In the genomic region with DNA sequence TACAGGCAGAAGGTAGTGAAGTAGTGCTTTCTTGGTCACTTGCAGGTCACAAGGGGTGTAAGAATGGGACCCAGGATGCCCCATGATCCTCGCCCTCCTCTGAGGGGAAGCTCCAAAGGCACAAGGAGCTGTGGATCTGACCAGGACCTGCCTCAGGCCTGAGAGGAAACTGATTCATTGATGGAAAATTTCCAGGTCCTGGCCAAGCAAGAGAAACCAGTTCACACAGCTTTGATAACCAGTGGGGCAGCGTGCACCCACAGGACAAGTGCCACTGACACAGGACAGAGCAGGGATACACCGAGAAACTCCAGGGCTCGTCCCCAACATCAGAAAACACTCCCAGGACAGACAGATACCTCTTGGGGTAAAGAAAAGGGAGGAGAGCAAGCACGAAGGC, we compare ENCODE assay signal across 20 cellular contexts.
DNase-seq lines count a peak whose midpoint lies in the region; ATAC-seq and TF ChIP-seq lines count a peak whose summit lies in the region.
"Had no signal": no experiment of that assay in that cellular context is flagged by ENCODE, and none has a peak within 500 bp of the region (broad histone marks: within the 10 kb centered on the region; RNA-seq: fewer than 3 reads in every experiment).

No MANE protein-coding gene starts in this region.

- no peaks in the 10 kb centered on the region for H3K27me3 Mint-ChIP-seq in stimulated activated memory B cell treated with anti-CD40 and anti-IgM and Interleukin-4, amounts not matched to agents 10 μg/mL and 1 μg/mL and 100 μg/mL, for 72 hours
- H3K27me3 Mint-ChIP-seq: IgD-negative memory B cell had no signal

- ATAC-seq in stimulated activated memory B cell treated with anti-CD40 and anti-IgM and Interleukin-4, amounts not matched to agents 10 μg/mL and 1 μg/mL and 100 μg/mL, for 72 hours: no peak
- ATAC-seq in GM19351 (IDR thresholded peaks at IDR 0.05; ENCODE audit: unreplicated experiment): no peak

- CTCF ChIA-PET in PC-9 (lab: Charles Lee): no interaction called here

- H3K36me3 Mint-ChIP-seq in stimulated activated memory B cell treated with anti-CD40 and anti-IgM and Interleukin-4, amounts not matched to agents 10 μg/mL and 1 μg/mL and 100 μg/mL, for 72 hours: no peaks in the 10 kb centered on the region
- H3K36me3 Mint-ChIP-seq: IgD-negative memory B cell had no signal

- peak overlapping the region; percentile 42 for H3K4me2 ChIP-seq in PC-9
- no peak overlapping the region for H3K4me2 ChIP-seq in GM23248 (ENCODE audit: unreplicated experiment)

- in situ Hi-C loops in GM23248 (cut with MboI): no loop called here

- intact Hi-C loops in PC-9 (cut with micrococcal nuclease; ENCODE audit: unreplicated experiment): no loop called here

- POLR2A ChIA-PET in PC-9 (lab: Charles Lee; ENCODE audit: unreplicated experiment): no interaction called here

- no peaks in the 10 kb centered on the region for H3F3A ChIP-seq in PC-9 (ENCODE audit: insufficient read depth, low read depth)
- H3F3A ChIP-seq in GM23248 (ENCODE audit: insufficient read depth): no peaks in the 10 kb centered on the region

- H3K27ac Mint-ChIP-seq in stimulated activated memory B cell treated with anti-CD40 and anti-IgM and Interleukin-4, amounts not matched to agents 10 μg/mL and 1 μg/mL and 100 μg/mL, for 72 hours: peak overlapping the region; percentile 25
- H3K27ac Mint-ChIP-seq: IgD-negative memory B cell; T-helper 1 cell treated with Interleukin-12 subunit alpha and Interleukin-12 subunit beta and Interleukin-4 antibody, amounts not matched to agents 30 μg/mL and 1 μg/mL, for 36 hours had no signal

- no peaks in the 10 kb centered on the region for H3K79me2 ChIP-seq in PC-9 (ENCODE audit: low read depth)
- H3K79me2 ChIP-seq in GM23248 (ENCODE audit: insufficient read depth): no peaks in the 10 kb centered on the region

- BruUV-seq in PC-9 (replicated peaks; lab: Mats Ljungman, UMichigan): no TSS peak

- H3K4me3 ChIP-seq in PC-9 (no peak overlapping the region), epithelial cell of esophagus (ENCODE audit: low read length) (no peak overlapping the region), GM23248 (no peak overlapping the region)
- H3K4me3 ChIP-seq: SJSA1 had no signal

- H3K27me3 ChIP-seq in PC-9 (ENCODE audit: insufficient read depth, low read depth) (no peaks in the 10 kb centered on the region), GM23248 (replicated peaks; ENCODE audit: insufficient read depth) (peaks cover 6% of the 10 kb centered on the region; the same call in 1 of the 2 replicates)
- H3K27me3 ChIP-seq: SJSA1 had no signal

- H3K9me3 ChIP-seq in PC-9 (ENCODE audit: insufficient read depth, low read depth) (no peaks in the 10 kb centered on the region), GM23248 (ENCODE audit: low read depth) (no peaks in the 10 kb centered on the region)
- H3K9me3 ChIP-seq: SJSA1 had no signal

- peaks cover 18% of the 10 kb centered on the region for H3K4me1 Mint-ChIP-seq in stimulated activated memory B cell treated with anti-CD40 and anti-IgM and Interleukin-4, amounts not matched to agents 10 μg/mL and 1 μg/mL and 100 μg/mL, for 72 hours

- no peak overlapping the region for H3K4me3 Mint-ChIP-seq in stimulated activated memory B cell treated with anti-CD40 and anti-IgM and Interleukin-4, amounts not matched to agents 10 μg/mL and 1 μg/mL and 100 μg/mL, for 72 hours
- H3K4me3 Mint-ChIP-seq: H9; IgD-negative memory B cell; T-helper 1 cell treated with Interleukin-12 subunit alpha and Interleukin-12 subunit beta and Interleukin-4 antibody, amounts not matched to agents 30 μg/mL and 1 μg/mL, for 36 hours had no signal

- DNase-seq in ELR (ENCODE audit: low read depth) (peak; percentile 60), PC-9 (peak; percentile 4 to 56), epithelial cell of esophagus (ENCODE audit: low read depth) (peak; percentile 86), AG08395 (ENCODE audit: low spot score) (no peak), GM23248 (no peak), DMS153 (lab: John Stamatoyannopoulos, UW) (no peak)
- DNase-seq: C1 segment of cervical spinal cord, H9, Karpas-422, MM.1S, NCI-H1105, NCI-H2081, NCI-H510A, NCI-H774 had no signal

- H3K4me1 ChIP-seq in PC-9 (replicated peaks; ENCODE audit: insufficient read depth) (peaks cover 15% of the 10 kb centered on the region), GM23248 (ENCODE audit: insufficient read depth) (no peaks in the 10 kb centered on the region)
- H3K4me1 ChIP-seq: SJSA1 had no signal

- H4K20me1 ChIP-seq in PC-9 (ENCODE audit: insufficient read depth) (no peaks in the 10 kb centered on the region), GM23248 (ENCODE audit: insufficient read depth) (no peaks in the 10 kb centered on the region)

- no peak for TF ChIP-seq CTCF in PC-9 (conservative IDR thresholded peaks at IDR 0.05)
- no peak for TF ChIP-seq CTCF in epithelial cell of esophagus (IDR thresholded peaks at IDR 0.05; ENCODE audit: insufficient read depth, low read depth, low read length, missing control alignments)

- H3K36me3 ChIP-seq in PC-9 (ENCODE audit: low read depth): no peaks in the 10 kb centered on the region
- no peaks in the 10 kb centered on the region for H3K36me3 ChIP-seq in GM23248 (ENCODE audit: low read depth)
- H3K36me3 ChIP-seq: SJSA1 had no signal

- no peak overlapping the region for H3K27ac ChIP-seq in PC-9
- H3K27ac ChIP-seq in GM23248: no peak overlapping the region
- H3K27ac ChIP-seq: HL-60, SJSA1 had no signal

- H2AFZ ChIP-seq in PC-9 (0 out of 2 replicates have a peak overlapping the region, but pooled peaks have one; percentile 63), GM23248 (no peak overlapping the region)

- H3K9ac ChIP-seq in GM23248: no peak overlapping the region

- no peaks in the 10 kb centered on the region for H3K9me2 ChIP-seq in PC-9 (ENCODE audit: insufficient read depth)
- H3K9me2 ChIP-seq in GM23248 (ENCODE audit: insufficient read depth): no peaks in the 10 kb centered on the region

- no peaks in the 10 kb centered on the region for H3K9me3 Mint-ChIP-seq in stimulated activated memory B cell treated with anti-CD40 and anti-IgM and Interleukin-4, amounts not matched to agents 10 μg/mL and 1 μg/mL and 100 μg/mL, for 72 hours
- H3K9me3 Mint-ChIP-seq: H9; IgD-negative memory B cell; T-helper 1 cell treated with Interleukin-12 subunit alpha and Interleukin-12 subunit beta and Interleukin-4 antibody, amounts not matched to agents 30 μg/mL and 1 μg/mL, for 36 hours had no signal

- 14 to 17% methylated on average over 5 of the region's 5 CpGs for WGBS in GM23248 (ENCODE audit: low coverage in 1 of 2, low lambda C conversion rate in 2 of 2, missing lambda C conversion rate in 2 of 2), 2 experiments

Comparison
In these comparisons a context has a peak if more than half of its experiments do, and no peak if none do; other contexts are left out.
1. DNase-seq: peak in ELR (single experiment), PC-9 (2 of 2) and epithelial cell of esophagus (single experiment); none in AG08395 (single experiment), GM23248 (single experiment) and DMS153 (single experiment).